ENCODE assay signal across 7 cellular contexts in the genomic region with DNA sequence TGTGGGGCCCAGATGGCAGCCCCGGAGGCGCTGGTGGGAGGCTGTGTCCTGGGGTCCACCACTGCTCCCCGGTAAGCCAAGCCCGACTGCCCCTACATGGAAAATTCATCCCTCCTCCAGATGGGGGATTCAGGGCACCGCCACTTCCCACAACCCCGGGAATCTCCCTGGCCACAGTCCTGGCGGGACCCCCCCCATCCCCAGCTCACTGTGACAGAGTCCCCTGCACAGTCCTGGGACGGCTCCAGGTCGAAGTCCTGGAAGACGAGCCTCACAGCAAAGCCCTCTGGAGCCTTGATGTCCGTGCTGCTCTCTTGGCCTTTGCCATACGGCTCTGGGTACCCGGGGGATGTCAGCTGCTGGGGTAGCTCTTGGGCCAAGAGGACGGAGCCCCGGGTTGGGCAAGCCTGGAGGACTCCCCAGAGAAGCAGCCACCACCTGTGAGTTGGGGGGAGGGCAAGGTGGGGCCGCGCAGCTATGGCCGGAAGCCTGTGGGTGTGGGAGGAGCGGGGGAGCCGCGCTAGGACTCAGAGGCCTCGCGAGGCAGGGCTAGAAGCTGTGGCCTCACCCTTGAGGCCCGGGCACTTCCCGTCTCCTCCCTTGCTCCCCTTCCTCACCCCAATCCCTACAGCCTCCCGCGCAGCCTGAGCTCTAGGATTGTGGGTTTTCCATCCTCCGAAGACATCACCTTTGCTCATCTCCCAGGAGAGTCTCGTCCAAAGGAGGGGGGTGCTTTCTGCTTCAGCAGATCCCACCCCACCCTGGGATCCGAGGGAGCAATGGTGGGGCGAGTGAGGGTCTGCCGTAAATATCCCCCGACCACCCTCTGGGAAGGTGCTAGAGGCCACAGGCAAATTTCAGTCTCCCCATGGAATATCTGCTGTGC. TPM values are rescaled to one million over a fixed set of nuclear protein-coding genes. Genes with fewer than 3 reads are reported as not detected.
DNase-seq lines count a peak whose midpoint lies in the region; ATAC-seq and TF ChIP-seq lines count a peak whose summit lies in the region.

No MANE protein-coding gene starts in this region.

- no peaks in the 10 kb centered on the region for H3K9me3 ChIP-seq in colonic mucosa

- no peaks in the 10 kb centered on the region for H3K27me3 ChIP-seq in colonic mucosa

- peaks cover 3% of the 10 kb centered on the region for H3K36me3 ChIP-seq in colonic mucosa

- H3K4me1 ChIP-seq in colonic mucosa = peaks cover 6% of the 10 kb centered on the region

- whole genome bisulfite sequencing in lower leg skin, 2 donors = 1 to 5% methylated on average over 29 to 32 of the region's 33 CpGs

- peak overlapping the region; percentile 96 for H3K27ac ChIP-seq in colonic mucosa

- TF ChIP-seq CTCF in colonic mucosa (IDR thresholded peaks at IDR 0.05) = no peak
- TF ChIP-seq CTCF in lower leg skin (IDR thresholded peaks at IDR 0.05) = no peak

- peak overlapping the region; percentile 61 for H3K4me3 ChIP-seq in colonic mucosa
- H3K4me3 ChIP-seq in lower leg skin (ENCODE audit: low read depth, poor library complexity, severe bottlenecking) = peak overlapping the region; percentile 58

- no peak for TF ChIP-seq POLR2A in lower leg skin (IDR thresholded peaks at IDR 0.05)

- ATAC-seq in GM18499 (IDR thresholded peaks at IDR 0.05; ENCODE audit: insufficient read depth, unreplicated experiment) (peak; percentile 48), HG02588 (IDR thresholded peaks at IDR 0.05; ENCODE audit: unreplicated experiment) (peak; percentile 91)

- intact Hi-C loops in colonic mucosa (cut with DNase I) (no loop called here), lower leg skin (cut with DNase I; ENCODE audit: low total_unique reads) (no loop called here)

- peak overlapping the region; percentile 82 to 93 for H3K9ac ChIP-seq in colonic mucosa (ENCODE audit: low read depth in 2 of 2, low read length in 2 of 2)

- DNase-seq in NCI-H1105 (lab: John Stamatoyannopoulos, UW) (peak; percentile 47), colonic mucosa (peak; percentile 80), lower leg skin (ENCODE audit: low spot score in 2 of 2) (peak; percentile 53 to 95)
- DNase-seq in activated CD4-positive, CD25-positive, alpha-beta regulatory T cell treated with anti-CD3 and anti-CD28 coated beads, Interleukin-2, amount 50 U/mL, for 72 hours = peak; percentile 78
- DNase-seq in stimulated activated CD8-positive, alpha-beta memory T cell treated with anti-CD3 and anti-CD28 coated beads, Interleukin-12 subunit alpha, Interleukin-12 subunit beta, amount 100 ng/mL, for 1 hour (ENCODE audit: low read depth) = peak; percentile 56

RNA-seq across cellular contexts. Expression of gene C1RL, which starts 0.7 kb away (rescaled TPM):
- total RNA-seq in colonic mucosa (10 to 100 TPM; 39.5 to 39.7 TPM), lower leg skin (10 to 100 TPM; 38.1 to 42.3 (median 40.4) TPM)

RNA-seq across cellular contexts. Expression of gene C1R, which starts 16.0 kb away (rescaled TPM):
- total RNA-seq in colonic mucosa (100 to 1,000 TPM in 1 of 2 donors, 10 to 100 TPM in 1; 40.1 to 104 TPM), lower leg skin (100 to 1,000 TPM in 1 of 4 donors, 10 to 100 TPM in 3; 65.0 to 259 (median 84.7) TPM)

RNA-seq across cellular contexts. Expression of gene RBP5, which starts 20.4 kb away (rescaled TPM):
- total RNA-seq in colonic mucosa (1 to 10 TPM; 2.4 to 3.7 TPM), lower leg skin (1 to 10 TPM in 1 of 4 donors, under 1 TPM in 1, not detected in 2; 0.26 to 2.5 TPM)

RNA-seq across cellular contexts. Expression of gene CLSTN3, which starts 21.9 kb away (rescaled TPM):
- total RNA-seq in colonic mucosa (10 to 100 TPM; 13.6 to 17.0 TPM), lower leg skin (10 to 100 TPM; 22.1 to 41.1 (median 31.7) TPM)

RNA-seq across cellular contexts. Expression of gene C1S, which starts 47.8 kb away (rescaled TPM):
- total RNA-seq in colonic mucosa (10 to 100 TPM; 35.8 to 97.2 TPM), lower leg skin (100 to 1,000 TPM in 1 of 4 donors, 10 to 100 TPM in 3; 52.6 to 187 (median 59.3) TPM)

Comparison
In these comparisons a context has a peak if more than half of its experiments do, and no peak if none do; other contexts are left out.
1. Peak in every context shown above with its lines: DNase-seq, ATAC-seq, H3K4me3 ChIP-seq and H3K27ac ChIP-seq.